Comparison of ENCODE assay signal across 19 cellular contexts in genomic region chr4:100082852-100083251, GRCh38.
DNase-seq lines count a peak whose midpoint lies in the region; ATAC-seq and TF ChIP-seq lines count a peak whose summit lies in the region.
"Had no signal": no experiment of that assay in that cellular context is flagged by ENCODE, and none has a peak within 500 bp of the region (broad histone marks: within the 10 kb centered on the region; RNA-seq: fewer than 3 reads in every experiment).

No MANE protein-coding gene starts in this region.

- peaks cover 13% of the 10 kb centered on the region for H3K4me1 Mint-ChIP-seq in activated T-cell treated with anti-CD3 and anti-CD28 coated beads, Interleukin-2, amount 50 U/mL, for 4 hours (ENCODE audit: low read depth)

- no peak overlapping the region for H3K9ac ChIP-seq in mesendoderm (ENCODE audit: low read length)

- no peak overlapping the region for H3K4me3 Mint-ChIP-seq in activated T-cell treated with anti-CD3 and anti-CD28 coated beads, Interleukin-2, amount 50 U/mL, for 4 hours
- H3K4me3 Mint-ChIP-seq: CD8-positive, alpha-beta T cell had no signal

- no peak overlapping the region for H4K5ac ChIP-seq in mesendoderm (ENCODE audit: low read length)

- no peak overlapping the region for H2BK15ac ChIP-seq in mesendoderm (replicated peaks; ENCODE audit: low read depth)

- DNase-seq in activated T-cell treated with anti-CD3 and anti-CD28 coated beads, Interleukin-2, amount 50 U/mL, for 4 hours = no peak
- DNase-seq in activated T-cell treated with anti-CD3 and anti-CD28 coated beads, Interleukin-2, amount 50 U/mL, for 1 hour = no peak
- DNase-seq in right atrium auricular region (ENCODE audit: low spot score) = no peak
- DNase-seq in mesendoderm = no peak
- no peak for DNase-seq in brain microvascular endothelial cell
- DNase-seq: ACHN; activated CD4-positive, CD25-positive, alpha-beta regulatory T cell; CD8-positive, alpha-beta T cell; dermis blood vessel endothelial cell; KBM-7; mucosa of descending colon; NCI-H1436 treated with DMSO at 0.1 percent for 48 hours; NCI-H446 treated with DMSO at 0.1 percent for 48 hours had no signal

- no peaks in the 10 kb centered on the region for H3K4me1 ChIP-seq in right atrium auricular region
- no peaks in the 10 kb centered on the region for H3K4me1 ChIP-seq in mesendoderm (ENCODE audit: control insufficient read depth, low read depth, low read length)

- no peaks in the 10 kb centered on the region for H3K36me3 Mint-ChIP-seq in activated T-cell treated with anti-CD3 and anti-CD28 coated beads, Interleukin-2, amount 50 U/mL, for 4 hours (ENCODE audit: insufficient read depth)
- H3K36me3 Mint-ChIP-seq: CD8-positive, alpha-beta T cell had no signal

- H3K79me1 ChIP-seq in mesendoderm (ENCODE audit: low read length) = no peaks in the 10 kb centered on the region

- peaks cover 3% of the 10 kb centered on the region for H3K27me3 Mint-ChIP-seq in activated T-cell treated with anti-CD3 and anti-CD28 coated beads, Interleukin-2, amount 50 U/mL, for 4 hours (ENCODE audit: low read depth)

- H4K8ac ChIP-seq in mesendoderm (ENCODE audit: low read depth, low read length) = no peak overlapping the region

- H3K9me3 ChIP-seq in right atrium auricular region = no peaks in the 10 kb centered on the region
- H3K9me3 ChIP-seq: mucosa of descending colon had no signal

- no peak overlapping the region for H3K56ac ChIP-seq in mesendoderm (ENCODE audit: low read length)

- no peaks in the 10 kb centered on the region for H3K27me3 ChIP-seq in right atrium auricular region
- no peaks in the 10 kb centered on the region for H3K27me3 ChIP-seq in mesendoderm (ENCODE audit: insufficient read depth, low read length, poor library complexity)
- no peaks in the 10 kb centered on the region for H3K27me3 ChIP-seq in brain microvascular endothelial cell (replicated peaks)

- WGBS in mesendoderm (ENCODE audit: extremely low coverage, insufficient coverage, low lambda C conversion rate) = no CpG with 5 or more reads among the region's 1 CpG

- H2AK5ac ChIP-seq in mesendoderm (ENCODE audit: low read length) = no peak overlapping the region

- no peak overlapping the region for H3K4ac ChIP-seq in mesendoderm (ENCODE audit: low read depth, low read length)

- in situ Hi-C loops in brain microvascular endothelial cell (cut with HindIII; ENCODE audit: low pct_ligation_motif_present, low sequenced_read_pairs) = no loop called here

- TF ChIP-seq CTCF in right atrium auricular region (IDR thresholded peaks at IDR 0.05) = no peak
- TF ChIP-seq CTCF in brain microvascular endothelial cell (IDR thresholded peaks at IDR 0.05; ENCODE audit: low read depth, low read length, missing control alignments) = no peak

- no peaks in the 10 kb centered on the region for H3K36me3 ChIP-seq in right atrium auricular region
- no peaks in the 10 kb centered on the region for H3K36me3 ChIP-seq in mesendoderm (ENCODE audit: control insufficient read depth, insufficient read depth, low read length)
- H3K36me3 ChIP-seq in brain microvascular endothelial cell (replicated peaks) = no peaks in the 10 kb centered on the region

- no peak overlapping the region for H3K23ac ChIP-seq in mesendoderm (ENCODE audit: low read length)

- no peak overlapping the region for H2BK5ac ChIP-seq in mesendoderm (ENCODE audit: low read length)

- no peak overlapping the region for H3K18ac ChIP-seq in mesendoderm (ENCODE audit: low read length)

- H3K4me3 ChIP-seq in right atrium auricular region (no peak overlapping the region), mesendoderm (ENCODE audit: low read length) (no peak overlapping the region), brain microvascular endothelial cell (ENCODE audit: low read depth, low read length) (no peak overlapping the region)
- H3K4me3 ChIP-seq: mucosa of descending colon, skin epidermis had no signal

- H3K9me3 Mint-ChIP-seq in activated T-cell treated with anti-CD3 and anti-CD28 coated beads, Interleukin-2, amount 50 U/mL, for 4 hours = no peaks in the 10 kb centered on the region
- H3K9me3 Mint-ChIP-seq: CD8-positive, alpha-beta T cell had no signal

- no peak overlapping the region for H3K4me2 ChIP-seq in mesendoderm (ENCODE audit: low read length)

- no peak overlapping the region for H2BK120ac ChIP-seq in mesendoderm (ENCODE audit: low read depth, low read length)

- peak; percentile 63 to 67 for ATAC-seq in activated T-cell treated with anti-CD3 and anti-CD28 coated beads, Interleukin-2, amount 50 U/mL, for 4 hours
- ATAC-seq in GM21825 (IDR thresholded peaks at IDR 0.05; ENCODE audit: unreplicated experiment) = peak; percentile 38
- peak; percentile 52 for ATAC-seq in HG03520 (IDR thresholded peaks at IDR 0.05; ENCODE audit: unreplicated experiment)
- peak; percentile 35 for ATAC-seq in esophagus mucosa
- ATAC-seq: CD8-positive, alpha-beta T cell; mucosa of descending colon; Panc1 had no signal

- no peaks in the 10 kb centered on the region for H3K79me2 ChIP-seq in mesendoderm (ENCODE audit: control insufficient read depth, insufficient read depth, low read length)

- H3K27ac ChIP-seq in right atrium auricular region (no peak overlapping the region), mesendoderm (ENCODE audit: low read depth, low read length) (no peak overlapping the region), brain microvascular endothelial cell (no peak overlapping the region)
- H3K27ac ChIP-seq: HL-60, skin epidermis had no signal
